ENCODE assay signal across 24 cellular contexts in genomic region chr4:8838911-8839431, GRCh38. TPM values are rescaled to one million over a fixed set of nuclear protein-coding genes. Genes with fewer than 3 reads are reported as not detected.
DNase-seq lines count a peak whose midpoint lies in the region; ATAC-seq, FAIRE-seq and TF ChIP-seq lines count a peak whose summit lies in the region.
"Had no signal": no experiment of that assay in that cellular context is flagged by ENCODE, and none has a peak within 500 bp of the region (broad histone marks: within the 10 kb centered on the region; RNA-seq: fewer than 3 reads in every experiment).

No MANE protein-coding gene starts in this region.

- H3K27me3 ChIP-seq in H9 (ENCODE audit: insufficient read depth, low read length) = no peaks in the 10 kb centered on the region
- H3K27me3 ChIP-seq in brain microvascular endothelial cell (replicated peaks) = no peaks in the 10 kb centered on the region
- H3K27me3 ChIP-seq: ascending aorta had no signal

- no peaks in the 10 kb centered on the region for H3K36me3 Mint-ChIP-seq in H9 (ENCODE audit: insufficient read depth in 1 of 3, low read depth in 3 of 3)
- H3K36me3 Mint-ChIP-seq in activated CD8-positive, alpha-beta T cell treated with anti-CD3 and anti-CD28 coated beads for 36 hours (ENCODE audit: low read depth) = no peaks in the 10 kb centered on the region
- H3K36me3 Mint-ChIP-seq: activated naive CD8-positive, alpha-beta T cell had no signal

- peaks cover 12 to 39% of the 10 kb centered on the region in 2 experiments for H3K4me1 Mint-ChIP-seq in H9
- H3K4me1 Mint-ChIP-seq in activated CD8-positive, alpha-beta T cell treated with anti-CD3 and anti-CD28 coated beads for 36 hours (ENCODE audit: low read depth) = no peaks in the 10 kb centered on the region

- CTCF ChIA-PET in activated CD8-positive, alpha-beta T cell treated with anti-CD3 and anti-CD28 coated beads for 36 hours (lab: Charles Lee) = no interaction called here

- H2BK120ac ChIP-seq in H9 (ENCODE audit: low read depth, low read length, poor library complexity, severe bottlenecking) = no peak overlapping the region

- POLR2A ChIA-PET in activated CD8-positive, alpha-beta T cell treated with anti-CD3 and anti-CD28 coated beads for 36 hours (lab: Charles Lee) = no interaction called here

- no peak overlapping the region for H3K23ac ChIP-seq in H9 (ENCODE audit: insufficient read length, low read depth, low read length)

- H3K79me1 ChIP-seq in H9 (ENCODE audit: insufficient read depth, low read depth, low read length, poor library complexity, severe bottlenecking) = no peaks in the 10 kb centered on the region

- in situ Hi-C loops in brain microvascular endothelial cell (cut with HindIII; ENCODE audit: low pct_ligation_motif_present, low sequenced_read_pairs) = no loop called here

- no peak overlapping the region for H3K27ac ChIP-seq in H9 (ENCODE audit: insufficient read length, low read depth, low read length)
- H3K27ac ChIP-seq in kidney (ENCODE audit: low read depth in 2 of 2, low read length in 2 of 2) = no peak overlapping the region
- no peak overlapping the region for H3K27ac ChIP-seq in brain microvascular endothelial cell
- H3K27ac ChIP-seq: ascending aorta, KMS-11 had no signal

- WGBS in H9 (ENCODE audit: extremely low coverage, insufficient read length, low lambda C conversion rate) = no CpG with 5 or more reads among the region's 25 CpGs

- no peaks in the 10 kb centered on the region for H4K20me1 ChIP-seq in H9 (ENCODE audit: control insufficient read depth, insufficient read depth, insufficient read length)

- TF ChIP-seq CTCF in H9 (conservative IDR thresholded peaks at IDR 0.05) (no peak), kidney (IDR thresholded peaks at IDR 0.05; ENCODE audit: borderline replicate concordance, extremely low read depth, insufficient read depth) (no peak), brain microvascular endothelial cell (IDR thresholded peaks at IDR 0.05; ENCODE audit: low read depth, low read length, missing control alignments) (no peak)
- TF ChIP-seq CTCF in activated CD8-positive, alpha-beta T cell treated with anti-CD3 and anti-CD28 coated beads for 36 hours (IDR thresholded peaks at IDR 0.05) = no peak

- ATAC-seq in sciatic nerve = no peak
- ATAC-seq in activated CD8-positive, alpha-beta T cell treated with anti-CD3 and anti-CD28 coated beads for 36 hours = no peak
- ATAC-seq: left ventricle myocardium superior; naive thymus-derived CD8-positive, alpha-beta T cell had no signal

- H4K91ac ChIP-seq in H9 (ENCODE audit: insufficient read length, low read depth, low read length) = no peak overlapping the region

- H3K4ac ChIP-seq in H9 (ENCODE audit: low read depth, low read length) = no peak overlapping the region

- H3K36me3 ChIP-seq in kidney (ENCODE audit: control insufficient read depth in 1 of 2, insufficient read depth in 2 of 2, low read length in 2 of 2) = no peaks in the 10 kb centered on the region
- no peaks in the 10 kb centered on the region for H3K36me3 ChIP-seq in brain microvascular endothelial cell (replicated peaks)
- H3K36me3 ChIP-seq: ascending aorta had no signal

- no peaks in the 10 kb centered on the region for H3K79me2 ChIP-seq in H9 (ENCODE audit: insufficient read depth, low read length)

- H2AK5ac ChIP-seq in H9 (ENCODE audit: insufficient read length, low read length) = no peak overlapping the region

- DNase-seq in D341Med (ENCODE audit: low spot score) (peak; percentile 12), H9 (peak; percentile 18), kidney (peak; percentile 61), sciatic nerve (ENCODE audit: low spot score) (peak; percentile 45), T-helper 2 cell (no peak), brain microvascular endothelial cell (no peak), SHP77 treated with DMSO at 0.1 percent for 48 hours (lab: John Stamatoyannopoulos, UW) (no peak)
- DNase-seq in activated CD8-positive, alpha-beta T cell treated with anti-CD3 and anti-CD28 coated beads for 36 hours = no peak
- DNase-seq: activated CD4-positive, alpha-beta T cell treated with anti-CD3 and anti-CD28 coated beads, Interleukin-2, amount 50 U/mL, for 1 hour; caudate nucleus; dermis blood vessel endothelial cell; left ventricle myocardium superior; NCI-H1436; NCI-H2081 treated with DMSO at 0.1 percent for 48 hours; occipital lobe; stimulated activated CD4-positive, alpha-beta T cell treated with anti-CD3 and anti-CD28 coated beads, Interleukin-2, amount 100 ng/mL, for 24 hours had no signal

- H2BK15ac ChIP-seq in H9 (ENCODE audit: low read depth, low read length) = no peak overlapping the region

- H3T11ph ChIP-seq in H9 (ENCODE audit: low read length) = no peak overlapping the region

- no peaks in the 10 kb centered on the region for H3K9me3 ChIP-seq in H9 (ENCODE audit: control insufficient read depth, low read depth, low read length)
- H3K9me3 ChIP-seq in kidney (ENCODE audit: control insufficient read depth in 1 of 2, low read length in 2 of 2) = peaks cover 0 to 9% of the 10 kb centered on the region in 2 donors
- H3K9me3 ChIP-seq: ascending aorta had no signal

- peaks cover 4% of the 10 kb centered on the region for H3K27me3 Mint-ChIP-seq in H9 (ENCODE audit: low read depth)
- no peaks in the 10 kb centered on the region for H3K27me3 Mint-ChIP-seq in activated CD8-positive, alpha-beta T cell treated with anti-CD3 and anti-CD28 coated beads for 36 hours

- H3K4me1 ChIP-seq in H9 (ENCODE audit: insufficient read depth, low read length) = no peaks in the 10 kb centered on the region
- H3K4me1 ChIP-seq in kidney (ENCODE audit: control insufficient read depth in 1 of 2, insufficient read depth in 1 of 2, low read depth in 1 of 2, low read length in 2 of 2) = no peaks in the 10 kb centered on the region
- H3K4me1 ChIP-seq: ascending aorta had no signal

- H3K9me3 Mint-ChIP-seq in H9 = peaks cover 0 to 5% of the 10 kb centered on the region in 2 experiments; a peak in 3 of 5 replicates
- H3K9me3 Mint-ChIP-seq in activated CD8-positive, alpha-beta T cell treated with anti-CD3 and anti-CD28 coated beads for 36 hours = peaks cover 2% of the 10 kb centered on the region
- H3K9me3 Mint-ChIP-seq: T-helper 2 cell treated with Interferon-gamma antibody and Interleukin-4, amounts not matched to agents 5 μg/mL and 100 μg/mL, for 36 hours had no signal

- no peak overlapping the region for H3K14ac ChIP-seq in H9 (ENCODE audit: insufficient read depth, low read length)

- H2BK20ac ChIP-seq in H9 (ENCODE audit: low read depth, low read length, poor library complexity, severe bottlenecking) = no peak overlapping the region

- H3K27ac Mint-ChIP-seq in H9 = peak overlapping the region in 1 of 3 experiments; percentile 38; a peak in 2 of 7 replicates
- no peak overlapping the region for H3K27ac Mint-ChIP-seq in activated CD8-positive, alpha-beta T cell treated with anti-CD3 and anti-CD28 coated beads for 36 hours
- H3K27ac Mint-ChIP-seq: activated naive CD8-positive, alpha-beta T cell; naive thymus-derived CD8-positive, alpha-beta T cell; T-helper 2 cell treated with Interferon-gamma antibody and Interleukin-4, amounts not matched to agents 5 μg/mL and 100 μg/mL, for 36 hours had no signal

- H3K4me3 ChIP-seq in kidney (ENCODE audit: low read length in 2 of 2) (no peak overlapping the region), brain microvascular endothelial cell (ENCODE audit: low read depth, low read length) (no peak overlapping the region)
- H3K4me3 ChIP-seq: ascending aorta had no signal

- no peak overlapping the region for H2AFZ ChIP-seq in H9 (ENCODE audit: low read length)

- no peak for FAIRE-seq in kidney (lab: Jason Lieb, UNC)
- FAIRE-seq: D721Med, GM18507 had no signal

- H3K18ac ChIP-seq in H9 (ENCODE audit: insufficient read length, low read depth, low read length) = no peak overlapping the region

- no peak overlapping the region for H4K8ac ChIP-seq in H9 (replicated peaks; ENCODE audit: insufficient read length, low read depth, low read length)

- H3K4me3 Mint-ChIP-seq in H9 = no peak overlapping the region
- H3K4me3 Mint-ChIP-seq in activated CD8-positive, alpha-beta T cell treated with anti-CD3 and anti-CD28 coated beads for 36 hours = no peak overlapping the region
- H3K4me3 Mint-ChIP-seq: activated naive CD8-positive, alpha-beta T cell; naive thymus-derived CD8-positive, alpha-beta T cell; T-helper 2 cell treated with Interferon-gamma antibody and Interleukin-4, amounts not matched to agents 5 μg/mL and 100 μg/mL, for 36 hours had no signal

- intact Hi-C loops in kidney (cut with DNase I) (no loop called here), sciatic nerve (cut with DNase I) (no loop called here)
- intact Hi-C loops in activated CD8-positive, alpha-beta T cell treated with anti-CD3 and anti-CD28 coated beads for 36 hours (cut with micrococcal nuclease) = no loop called here

- H3K9ac ChIP-seq in H9 (ENCODE audit: extremely low read depth, insufficient read length, low read length) = no peak overlapping the region
- H3K9ac ChIP-seq in kidney (ENCODE audit: low read length in 2 of 2) = no peak overlapping the region
- H3K9ac ChIP-seq: KMS-11 had no signal

- no peak overlapping the region for H2BK12ac ChIP-seq in H9 (ENCODE audit: insufficient read length, low read depth, low read length)

- no peaks in the 10 kb centered on the region for H3K23me2 ChIP-seq in H9 (ENCODE audit: insufficient read length, low read depth, low read length, poor library complexity, severe bottlenecking)

- no peak overlapping the region for H3K56ac ChIP-seq in H9 (ENCODE audit: insufficient read length, low read depth, low read length)

- no peak overlapping the region for H2BK5ac ChIP-seq in H9 (ENCODE audit: insufficient read length, low read length)

- no peak overlapping the region for H4K5ac ChIP-seq in H9 (ENCODE audit: insufficient read length, low read depth, low read length)

- H3K4me2 ChIP-seq in H9 (ENCODE audit: insufficient read depth, insufficient read length, low read length) = no peak overlapping the region
- H3K4me2 ChIP-seq: KMS-11 had no signal

RNA-seq across cellular contexts. Expression of gene HMX1, which starts 32.7 kb away (rescaled TPM):
- 0.26 and 0.31 TPM in 2 replicates for total RNA-seq in H9 (2021)
- total RNA-seq in kidney = not detected
- polyA plus RNA-seq in kidney (ENCODE audit: insufficient read depth, low read depth, low replicate concordance) = not detected
- not detected for total RNA-seq in sciatic nerve
- not detected for total RNA-seq in activated CD8-positive, alpha-beta T cell treated with anti-CD3 and anti-CD28 coated beads for 36 hours
- total RNA-seq: ascending aorta; dermis blood vessel endothelial cell; fibroblast of lung; left ventricle myocardium superior; naive thymus-derived CD8-positive, alpha-beta T cell had no signal
- polyA plus RNA-seq: fibroblast of lung; naive thymus-derived CD8-positive, alpha-beta T cell had no signal

Comparison
In these comparisons a context has a peak if more than half of its experiments do, and no peak if none do; other contexts are left out.
1. DNase-seq: peak in D341Med (single experiment), H9 (single experiment), kidney (single experiment) and sciatic nerve (single experiment); none in T-helper 2 cell (0 of 5), brain microvascular endothelial cell (single experiment), activated CD8-positive, alpha-beta T cell treated with anti-CD3 and anti-CD28 coated beads for 36 hours (single experiment) and SHP77 treated with DMSO at 0.1 percent for 48 hours (single experiment).